Comparison of ENCODE assay signal across 15 cellular contexts in the genomic region with DNA sequence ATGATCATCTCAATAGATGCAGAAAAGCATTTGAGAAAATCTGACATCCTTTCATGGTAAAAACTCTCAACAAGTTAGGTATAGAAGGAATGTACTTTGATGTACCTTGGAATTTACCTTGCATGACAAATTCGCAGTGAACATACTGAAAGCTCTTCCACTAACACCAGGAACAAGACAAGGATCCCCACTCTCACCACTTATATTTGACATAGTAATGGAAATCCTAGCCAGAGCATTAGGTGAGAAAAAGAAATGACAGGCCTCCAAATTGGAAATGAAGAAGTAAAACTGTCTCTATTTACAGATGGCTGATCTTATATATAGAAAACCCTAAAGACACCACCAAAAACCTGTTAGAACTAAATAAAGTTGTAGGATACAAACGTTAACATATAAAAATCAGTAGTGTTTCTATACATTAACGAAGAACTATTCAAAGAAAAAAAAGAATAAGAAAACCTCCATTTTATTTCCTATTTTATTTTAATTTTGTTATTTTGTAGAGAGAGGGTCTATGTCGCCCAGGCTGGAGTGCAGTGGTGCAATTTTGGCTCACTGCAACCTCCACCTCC. TPM values are rescaled to one million over a fixed set of nuclear protein-coding genes. Genes with fewer than 3 reads are reported as not detected.
DNase-seq lines count a peak whose midpoint lies in the region; ATAC-seq and TF ChIP-seq lines count a peak whose summit lies in the region.
"Had no signal": no experiment of that assay in that cellular context is flagged by ENCODE, and none has a peak within 500 bp of the region (broad histone marks: within the 10 kb centered on the region; RNA-seq: fewer than 3 reads in every experiment).

No MANE protein-coding gene starts in this region.

- no peaks in the 10 kb centered on the region for H3K79me2 ChIP-seq in OCI-LY1 (ENCODE audit: insufficient read depth, low read length)

- POLR2A ChIA-PET in activated naive CD8-positive, alpha-beta T cell treated with anti-CD3 and anti-CD28 coated beads, Interleukin-2, amount 10 ng/mL, durations not matched to agents 7 days and 5 days (lab: Charles Lee), result no interaction called here

- H3K4me3 ChIP-seq in OCI-LY1 (ENCODE audit: low read depth, low read length, poor library complexity, severe bottlenecking) (no peak overlapping the region), psoas muscle (no peak overlapping the region)
- H3K4me3 ChIP-seq: HAP-1 had no signal

- H3K4me2 ChIP-seq in OCI-LY1 (ENCODE audit: low read length), result no peak overlapping the region

- H3K9me2 ChIP-seq in OCI-LY1 (ENCODE audit: low read depth, low read length), result no peaks in the 10 kb centered on the region

- peaks cover 13% of the 10 kb centered on the region for H3K4me1 Mint-ChIP-seq in activated naive CD8-positive, alpha-beta T cell treated with anti-CD3 and anti-CD28 coated beads, Interleukin-2, amount 10 ng/mL, durations not matched to agents 7 days and 5 days
- peaks cover 10% of the 10 kb centered on the region for H3K4me1 Mint-ChIP-seq in activated naive CD8-positive, alpha-beta T cell treated with anti-CD3 and anti-CD28 coated beads for 36 hours
- H3K4me1 Mint-ChIP-seq in immature natural killer cell, result peaks cover 15 to 20% of the 10 kb centered on the region in 2 donors

- peaks cover 7% of the 10 kb centered on the region for H3K36me3 Mint-ChIP-seq in activated naive CD8-positive, alpha-beta T cell treated with anti-CD3 and anti-CD28 coated beads, Interleukin-2, amount 10 ng/mL, durations not matched to agents 7 days and 5 days
- H3K36me3 Mint-ChIP-seq in activated naive CD8-positive, alpha-beta T cell treated with anti-CD3 and anti-CD28 coated beads for 36 hours, result peaks cover 7% of the 10 kb centered on the region
- peaks cover 5 to 18% (median 15%) of the 10 kb centered on the region in 3 donors for H3K36me3 Mint-ChIP-seq in immature natural killer cell

- H2AFZ ChIP-seq in OCI-LY1 (ENCODE audit: low read length), result no peak overlapping the region

- no peaks in the 10 kb centered on the region for H3K27me3 Mint-ChIP-seq in activated naive CD8-positive, alpha-beta T cell treated with anti-CD3 and anti-CD28 coated beads, Interleukin-2, amount 10 ng/mL, durations not matched to agents 7 days and 5 days
- H3K27me3 Mint-ChIP-seq in activated naive CD8-positive, alpha-beta T cell treated with anti-CD3 and anti-CD28 coated beads for 36 hours, result no peaks in the 10 kb centered on the region
- H3K27me3 Mint-ChIP-seq in immature natural killer cell (ENCODE audit: low read depth in 3 of 3), result no peaks in the 10 kb centered on the region

- WGBS in psoas muscle, 3 donors, result 69 to 92% (median 79%) methylated on average over 4 of the region's 4 CpGs

- H3K4me1 ChIP-seq in OCI-LY1 (ENCODE audit: insufficient read depth, low read length, severe bottlenecking) (peaks cover 13% of the 10 kb centered on the region), psoas muscle (no peaks in the 10 kb centered on the region)
- H3K4me1 ChIP-seq: HAP-1 had no signal

- no peak for ATAC-seq in activated naive CD8-positive, alpha-beta T cell treated with anti-CD3 and anti-CD28 coated beads, Interleukin-2, amount 10 ng/mL, durations not matched to agents 7 days and 5 days (ENCODE audit: low read depth)
- ATAC-seq in psoas muscle (no peak), GM21576 (IDR thresholded peaks at IDR 0.05; ENCODE audit: unreplicated experiment) (no peak)

- H3F3A ChIP-seq in OCI-LY1 (ENCODE audit: insufficient read depth, low read length), result no peaks in the 10 kb centered on the region

- no peak overlapping the region for H3K9ac ChIP-seq in OCI-LY1 (ENCODE audit: low read length)

- intact Hi-C loops in psoas muscle (cut with DNase I), result loop anchor here in 1 of 2 donors (10.0 kb wide), 1 partner anchor 488 kb away; no protein-coding TSS in a partner anchor

- H3K4me3 Mint-ChIP-seq in activated naive CD8-positive, alpha-beta T cell treated with anti-CD3 and anti-CD28 coated beads, Interleukin-2, amount 10 ng/mL, durations not matched to agents 7 days and 5 days, result no peak overlapping the region
- H3K4me3 Mint-ChIP-seq in activated naive CD8-positive, alpha-beta T cell treated with anti-CD3 and anti-CD28 coated beads for 36 hours, result no peak overlapping the region
- no peak overlapping the region for H3K4me3 Mint-ChIP-seq in immature natural killer cell

- H3K9me3 Mint-ChIP-seq in activated naive CD8-positive, alpha-beta T cell treated with anti-CD3 and anti-CD28 coated beads, Interleukin-2, amount 10 ng/mL, durations not matched to agents 7 days and 5 days, result no peaks in the 10 kb centered on the region
- H3K9me3 Mint-ChIP-seq in activated naive CD8-positive, alpha-beta T cell treated with anti-CD3 and anti-CD28 coated beads for 36 hours, result no peaks in the 10 kb centered on the region
- no peaks in the 10 kb centered on the region for H3K9me3 Mint-ChIP-seq in immature natural killer cell

- no peaks in the 10 kb centered on the region for H4K20me1 ChIP-seq in OCI-LY1 (ENCODE audit: insufficient read depth, low read length)

- H3K27me3 ChIP-seq in OCI-LY1 (ENCODE audit: insufficient read depth, low read length) (no peaks in the 10 kb centered on the region), psoas muscle (ENCODE audit: insufficient read depth in 3 of 3, low read length in 2 of 3) (no peaks in the 10 kb centered on the region)

- DNase-seq in activated naive CD8-positive, alpha-beta T cell treated with anti-CD3 and anti-CD28 coated beads, Interleukin-2, amount 10 ng/mL, durations not matched to agents 7 days and 5 days, result no peak
- DNase-seq in activated naive CD8-positive, alpha-beta T cell treated with anti-CD3 and anti-CD28 coated beads for 36 hours, result no peak
- DNase-seq in immature natural killer cell (no peak), psoas muscle (no peak), DMS 273 treated with DMSO at 0.1 percent for 48 hours (lab: John Stamatoyannopoulos, UW) (no peak)
- DNase-seq: Caco-2, NCI-H1092, NCI-H146, NCI-H2081 treated with DMSO at 0.1 percent for 48 hours, NCI-H510A treated with DMSO at 0.1 percent for 48 hours, RPMI8226, SIG-M5 had no signal

- H3K36me3 ChIP-seq in OCI-LY1 (ENCODE audit: insufficient read depth, low read length), result peaks cover 16% of the 10 kb centered on the region; the same call in 1 of the 2 replicates
- H3K36me3 ChIP-seq in psoas muscle (ENCODE audit: insufficient read depth in 1 of 2, low read depth in 1 of 2), result peaks cover 3 to 27% of the 10 kb centered on the region in 2 donors

- no peak for TF ChIP-seq CTCF in OCI-LY1 (IDR thresholded peaks at IDR 0.05; ENCODE audit: low read length)
- no peak for TF ChIP-seq CTCF in psoas muscle (IDR thresholded peaks at IDR 0.05)

- peak overlapping the region; percentile 28 for H3K27ac Mint-ChIP-seq in activated naive CD8-positive, alpha-beta T cell treated with anti-CD3 and anti-CD28 coated beads, Interleukin-2, amount 10 ng/mL, durations not matched to agents 7 days and 5 days
- no peak overlapping the region for H3K27ac Mint-ChIP-seq in activated naive CD8-positive, alpha-beta T cell treated with anti-CD3 and anti-CD28 coated beads for 36 hours
- H3K27ac Mint-ChIP-seq in immature natural killer cell, result peak overlapping the region; percentile 26 to 73 (median 44)

- H3K9me3 ChIP-seq in OCI-LY1 (ENCODE audit: low read length) (no peaks in the 10 kb centered on the region), psoas muscle (no peaks in the 10 kb centered on the region)
- H3K9me3 ChIP-seq: Caco-2, HAP-1 had no signal

- H3K27ac ChIP-seq in OCI-LY1 (ENCODE audit: low read depth, low read length, poor library complexity, severe bottlenecking) (peak overlapping the region; percentile 15), psoas muscle (no peak overlapping the region)

RNA-seq across cellular contexts. Expression of a gene that starts 20.0 kb away (rescaled TPM):
- 10 to 100 TPM; 69.9 to 71.7 TPM for total RNA-seq in activated naive CD8-positive, alpha-beta T cell treated with anti-CD3 and anti-CD28 coated beads, Interleukin-2, amount 10 ng/mL, durations not matched to agents 7 days and 5 days
- 10 to 100 TPM; 79.4 to 79.7 TPM for total RNA-seq in activated naive CD8-positive, alpha-beta T cell treated with anti-CD3 and anti-CD28 coated beads for 36 hours
- polyA plus RNA-seq in immature natural killer cell (100 to 1,000 TPM; 224 to 275 (median 239) TPM), psoas muscle (100 to 1,000 TPM; 120 to 146 (median 126) TPM)
- total RNA-seq in psoas muscle, result 10 to 100 TPM; 71.8 to 99.9 (median 82.2) TPM

RNA-seq across cellular contexts. Expression of a gene that starts 26.9 kb away (rescaled TPM):
- 100 to 1,000 TPM; 393 to 421 TPM for total RNA-seq in activated naive CD8-positive, alpha-beta T cell treated with anti-CD3 and anti-CD28 coated beads, Interleukin-2, amount 10 ng/mL, durations not matched to agents 7 days and 5 days
- 100 to 1,000 TPM; 708 to 723 TPM for total RNA-seq in activated naive CD8-positive, alpha-beta T cell treated with anti-CD3 and anti-CD28 coated beads for 36 hours
- 10 to 100 TPM; 63.3 to 86.5 (median 76.4) TPM for polyA plus RNA-seq in immature natural killer cell
- total RNA-seq in psoas muscle, result 10 to 100 TPM; 13.2 to 19.1 (median 16.3) TPM
- 10 to 100 TPM; 25.5 to 53.0 (median 37.8) TPM for polyA plus RNA-seq in psoas muscle

RNA-seq across cellular contexts. Expression of a gene that starts 34.0 kb away (rescaled TPM):
- total RNA-seq in activated naive CD8-positive, alpha-beta T cell treated with anti-CD3 and anti-CD28 coated beads, Interleukin-2, amount 10 ng/mL, durations not matched to agents 7 days and 5 days, result 10 to 100 TPM; 59.1 to 59.2 TPM
- 10 to 100 TPM; 37.5 to 41.9 TPM for total RNA-seq in activated naive CD8-positive, alpha-beta T cell treated with anti-CD3 and anti-CD28 coated beads for 36 hours
- polyA plus RNA-seq in immature natural killer cell, result 10 to 100 TPM; 50.1 to 61.1 (median 54.8) TPM
- 10 to 100 TPM; 18.1 to 34.1 (median 25.2) TPM for total RNA-seq in psoas muscle
- polyA plus RNA-seq in psoas muscle, result 10 to 100 TPM in 2 of 3 donors, 1 to 10 TPM in 1; 8.0 to 19.5 (median 15.2) TPM

Comparison
In these comparisons a context has a peak if more than half of its experiments do, and no peak if none do; other contexts are left out.
1. RNA of a gene that starts 26.9 kb away (total RNA-seq): 708 to 723 TPM in activated naive CD8-positive, alpha-beta T cell treated with anti-CD3 and anti-CD28 coated beads for 36 hours and 393 to 421 TPM in activated naive CD8-positive, alpha-beta T cell treated with anti-CD3 and anti-CD28 coated beads, Interleukin-2, amount 10 ng/mL, durations not matched to agents 7 days and 5 days; 13.2 to 19.1 TPM in psoas muscle; every median in the first group is over 10 times any median in the second.